12 cellular contexts compared by ENCODE assay signal in the genomic region with DNA sequence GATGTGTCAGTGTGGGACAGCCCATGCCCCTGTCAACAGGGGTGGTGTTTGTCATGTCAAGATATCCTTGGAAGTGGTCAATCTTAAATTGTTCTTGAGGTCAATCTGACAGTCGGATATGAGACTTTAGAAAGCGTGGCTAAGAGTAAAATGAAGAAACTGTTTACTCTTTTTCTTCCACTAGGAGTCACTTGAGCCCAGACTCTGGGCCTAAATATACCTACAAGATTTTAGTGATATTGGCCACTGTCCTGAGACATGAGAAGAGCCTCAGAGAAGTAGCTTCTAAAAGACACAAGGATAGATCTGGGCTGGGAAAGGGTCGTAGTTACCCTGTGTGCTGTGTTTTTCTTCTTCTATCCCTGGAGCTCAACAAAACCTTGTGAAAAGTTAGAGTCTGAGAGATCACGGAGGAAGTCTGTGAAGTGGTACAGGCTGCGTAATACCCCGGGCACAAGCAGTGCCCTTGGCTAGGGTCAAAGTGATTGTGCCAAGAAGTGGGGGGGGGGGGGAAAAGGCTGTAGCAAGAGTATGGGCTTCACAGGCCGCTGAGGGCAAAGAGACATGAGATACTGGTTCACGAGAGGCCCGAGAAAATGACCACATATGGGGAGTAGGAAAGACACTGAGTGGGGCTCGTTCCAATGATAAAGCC.
DNase-seq lines count a peak whose midpoint lies in the region; ATAC-seq and TF ChIP-seq lines count a peak whose summit lies in the region.
"Had no signal": no experiment of that assay in that cellular context is flagged by ENCODE, and none has a peak within 500 bp of the region (broad histone marks: within the 10 kb centered on the region; RNA-seq: fewer than 3 reads in every experiment).

No MANE protein-coding gene starts in this region.

- H3K9me3 ChIP-seq in neural cell (ENCODE audit: low read length) (no peaks in the 10 kb centered on the region), uterus (no peaks in the 10 kb centered on the region), MM.1S (replicated peaks; ENCODE audit: insufficient read depth, low read length) (no peaks in the 10 kb centered on the region)
- H3K9me3 ChIP-seq: colonic mucosa, HAP-1 had no signal

- H3K27ac ChIP-seq in neural cell (ENCODE audit: low read length): no peak overlapping the region
- H3K27ac ChIP-seq in uterus: no peak overlapping the region
- no peak overlapping the region for H3K27ac ChIP-seq in MM.1S (ENCODE audit: low read length)
- H3K27ac ChIP-seq: colonic mucosa, skin epidermis had no signal

- H3K36me3 ChIP-seq in neural cell (ENCODE audit: insufficient read depth, low read length): no peaks in the 10 kb centered on the region
- no peaks in the 10 kb centered on the region for H3K36me3 ChIP-seq in uterus
- H3K36me3 ChIP-seq in MM.1S (replicated peaks; ENCODE audit: insufficient read depth, low read length): no peaks in the 10 kb centered on the region
- H3K36me3 ChIP-seq: colonic mucosa, HAP-1 had no signal

- TF ChIP-seq CTCF in neural cell (IDR thresholded peaks at IDR 0.05; ENCODE audit: poor library complexity, severe bottlenecking) (peak; percentile 44), uterus (IDR thresholded peaks at IDR 0.05) (no peak), MM.1S (IDR thresholded peaks at IDR 0.05; ENCODE audit: low read length) (no peak; the same call in 1 of the 2 replicates)

- DNase-seq in GM03348 (ENCODE audit: low spot score) (peak; percentile 35), NAMALWA (ENCODE audit: low spot score) (peak; percentile 22), dermis blood vessel endothelial cell (peak; percentile 39), uterus (no peak), MM.1S (no peak), immature natural killer cell (no peak)
- DNase-seq: colonic mucosa, kidney had no signal

- H3K4me2 ChIP-seq in neural cell (ENCODE audit: low read length) (no peak overlapping the region), MM.1S (ENCODE audit: low read depth, low read length) (no peak overlapping the region)

- no peaks in the 10 kb centered on the region for H3K9me2 ChIP-seq in neural cell (ENCODE audit: insufficient read depth, low read length)
- H3K9me2 ChIP-seq in MM.1S (replicated peaks; ENCODE audit: insufficient read depth, low read length): no peaks in the 10 kb centered on the region

- TF ChIP-seq RAD21 in neural cell (conservative IDR thresholded peaks at IDR 0.05): peak; percentile 47

- no peak overlapping the region for H3K4me3 ChIP-seq in neural cell (ENCODE audit: low read length)
- no peak overlapping the region for H3K4me3 ChIP-seq in uterus
- no peak overlapping the region for H3K4me3 ChIP-seq in MM.1S (ENCODE audit: low read length)
- H3K4me3 ChIP-seq: colonic mucosa, HAP-1, skin epidermis had no signal

- no peak for ATAC-seq in GM19328 (IDR thresholded peaks at IDR 0.05; ENCODE audit: unreplicated experiment)

- intact Hi-C loops in uterus (cut with DNase I; ENCODE audit: low total_unique reads): no loop called here

- TF ChIP-seq POLR2A in uterus (IDR thresholded peaks at IDR 0.05): no peak

- H4K20me1 ChIP-seq in neural cell (ENCODE audit: insufficient read depth) (no peaks in the 10 kb centered on the region), MM.1S (ENCODE audit: insufficient read depth, low read length) (no peaks in the 10 kb centered on the region)

- H2AFZ ChIP-seq in neural cell (ENCODE audit: low read depth, low read length) (no peak overlapping the region), MM.1S (ENCODE audit: low read length) (no peak overlapping the region)

- no peaks in the 10 kb centered on the region for H3K27me3 ChIP-seq in neural cell (ENCODE audit: insufficient read depth, low read depth, low read length)
- H3K27me3 ChIP-seq in uterus: no peaks in the 10 kb centered on the region
- H3K27me3 ChIP-seq in MM.1S (replicated peaks; ENCODE audit: insufficient read depth, low read length): no peaks in the 10 kb centered on the region
- H3K27me3 ChIP-seq: colonic mucosa had no signal

- no peak overlapping the region for H3K4me3 Mint-ChIP-seq in immature natural killer cell

- no peaks in the 10 kb centered on the region for H3F3A ChIP-seq in neural cell (ENCODE audit: insufficient read depth, low read length, poor library complexity, severe bottlenecking)
- no peaks in the 10 kb centered on the region for H3F3A ChIP-seq in MM.1S (ENCODE audit: insufficient read depth, low read length)

- H3K79me2 ChIP-seq in neural cell (replicated peaks; ENCODE audit: insufficient read depth, low read length) (no peaks in the 10 kb centered on the region), MM.1S (ENCODE audit: low read length) (no peaks in the 10 kb centered on the region)

- no peaks in the 10 kb centered on the region for H3K4me1 Mint-ChIP-seq in immature natural killer cell

- H3K4me1 ChIP-seq in uterus (no peaks in the 10 kb centered on the region), MM.1S (ENCODE audit: low read length) (no peaks in the 10 kb centered on the region)
- H3K4me1 ChIP-seq: colonic mucosa, HAP-1 had no signal

- H3K9me3 Mint-ChIP-seq in immature natural killer cell: peaks cover 0 to 20% (median 8%) of the 10 kb centered on the region in 6 donors

- peaks cover 0 to 4% (median 0%) of the 10 kb centered on the region in 3 donors for H3K36me3 Mint-ChIP-seq in immature natural killer cell

- H3K9ac ChIP-seq in neural cell (ENCODE audit: low read length): no peak overlapping the region
- H3K9ac ChIP-seq in MM.1S (ENCODE audit: low read length): no peak overlapping the region

- no peaks in the 10 kb centered on the region for H3K27me3 Mint-ChIP-seq in immature natural killer cell (ENCODE audit: low read depth in 3 of 3)

- H3K27ac Mint-ChIP-seq in immature natural killer cell: no peak overlapping the region

- TF ChIP-seq EP300 in neural cell (conservative IDR thresholded peaks at IDR 0.05; ENCODE audit: poor library complexity, severe bottlenecking): no peak

TF ChIP-seq in neural cell, 6 proteins besides CTCF, POLR2A, EP300 and RAD21:
- no peak for TF ChIP-seq MXI1 (conservative IDR thresholded peaks at IDR 0.05; ENCODE audit: poor library complexity, severe bottlenecking)
- TF ChIP-seq SMC3 (conservative IDR thresholded peaks at IDR 0.05; ENCODE audit: poor library complexity): peak; percentile 53
- TF ChIP-seq TAF1 (IDR thresholded peaks at IDR 0.05; ENCODE audit: low read depth): no peak

Comparison
In these comparisons a context has a peak if more than half of its experiments do, and no peak if none do; other contexts are left out.
1. DNase-seq: peak in GM03348 (single experiment), NAMALWA (single experiment) and dermis blood vessel endothelial cell (single experiment); none in uterus (0 of 2), MM.1S (single experiment) and immature natural killer cell (0 of 3).